In the genomic region with DNA sequence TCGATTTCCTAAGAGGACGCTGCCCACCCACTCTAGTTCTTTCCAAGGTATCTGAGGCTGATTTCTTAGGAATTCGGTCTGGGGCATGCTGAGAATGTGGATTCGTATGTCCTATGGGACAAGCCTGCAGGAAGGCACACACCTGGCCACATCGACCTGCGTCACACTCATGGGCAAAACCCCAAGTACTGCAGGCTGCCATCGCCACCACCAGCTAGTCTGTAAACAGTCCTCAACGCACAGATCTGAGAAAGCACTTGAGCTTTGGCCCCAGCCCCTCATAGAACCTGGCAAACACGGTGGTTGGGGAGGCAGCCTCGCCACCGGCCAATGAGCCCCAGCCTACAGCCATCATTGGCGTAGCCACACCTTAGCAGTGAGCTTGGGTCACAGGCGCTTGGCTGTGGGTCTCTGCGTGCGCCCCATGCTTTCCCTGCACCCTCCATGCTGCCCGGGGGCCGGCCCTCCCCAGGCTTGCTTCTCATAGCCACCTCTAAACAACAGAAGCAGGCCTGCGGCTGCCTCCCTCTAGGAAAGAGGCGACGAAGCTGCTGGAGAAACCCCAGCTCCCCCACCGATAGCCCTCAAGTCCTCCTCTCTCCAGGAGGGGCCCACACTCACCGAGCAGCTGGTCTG, we compare ENCODE assay signal across 1 cellular context.
TF ChIP-seq lines count a peak whose summit lies in the region.

No MANE protein-coding gene starts in this region.

TF ChIP-seq in HepG2, 621 proteins besides CTCF, POLR2A, EP300 and RAD21 (continued from another document):
- TF ChIP-seq, protein P1, sequence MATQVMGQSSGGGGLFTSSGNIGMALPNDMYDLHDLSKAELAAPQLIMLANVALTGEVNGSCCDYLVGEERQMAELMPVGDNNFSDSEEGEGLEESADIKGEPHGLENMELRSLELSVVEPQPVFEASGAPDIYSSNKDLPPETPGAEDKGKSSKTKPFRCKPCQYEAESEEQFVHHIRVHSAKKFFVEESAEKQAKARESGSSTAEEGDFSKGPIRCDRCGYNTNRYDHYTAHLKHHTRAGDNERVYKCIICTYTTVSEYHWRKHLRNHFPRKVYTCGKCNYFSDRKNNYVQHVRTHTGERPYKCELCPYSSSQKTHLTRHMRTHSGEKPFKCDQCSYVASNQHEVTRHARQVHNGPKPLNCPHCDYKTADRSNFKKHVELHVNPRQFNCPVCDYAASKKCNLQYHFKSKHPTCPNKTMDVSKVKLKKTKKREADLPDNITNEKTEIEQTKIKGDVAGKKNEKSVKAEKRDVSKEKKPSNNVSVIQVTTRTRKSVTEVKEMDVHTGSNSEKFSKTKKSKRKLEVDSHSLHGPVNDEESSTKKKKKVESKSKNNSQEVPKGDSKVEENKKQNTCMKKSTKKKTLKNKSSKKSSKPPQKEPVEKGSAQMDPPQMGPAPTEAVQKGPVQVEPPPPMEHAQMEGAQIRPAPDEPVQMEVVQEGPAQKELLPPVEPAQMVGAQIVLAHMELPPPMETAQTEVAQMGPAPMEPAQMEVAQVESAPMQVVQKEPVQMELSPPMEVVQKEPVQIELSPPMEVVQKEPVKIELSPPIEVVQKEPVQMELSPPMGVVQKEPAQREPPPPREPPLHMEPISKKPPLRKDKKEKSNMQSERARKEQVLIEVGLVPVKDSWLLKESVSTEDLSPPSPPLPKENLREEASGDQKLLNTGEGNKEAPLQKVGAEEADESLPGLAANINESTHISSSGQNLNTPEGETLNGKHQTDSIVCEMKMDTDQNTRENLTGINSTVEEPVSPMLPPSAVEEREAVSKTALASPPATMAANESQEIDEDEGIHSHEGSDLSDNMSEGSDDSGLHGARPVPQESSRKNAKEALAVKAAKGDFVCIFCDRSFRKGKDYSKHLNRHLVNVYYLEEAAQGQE (IDR thresholded peaks at IDR 0.05; ENCODE audit: borderline replicate concordance in 1 of 2, low read depth in 1 of 2, low read length in 2 of 2): no peak
- 0 out of 2 replicates have a peak, but pooled peaks have one; percentile 37 for TF ChIP-seq HNRNPL (IDR thresholded peaks at IDR 0.05; ENCODE audit: low read depth, low read length)
- no peak for TF ChIP-seq ZSCAN21 (CRISPR knock-in tag; IDR thresholded peaks at IDR 0.05; ENCODE audit: borderline replicate concordance)
- TF ChIP-seq, protein P2, sequence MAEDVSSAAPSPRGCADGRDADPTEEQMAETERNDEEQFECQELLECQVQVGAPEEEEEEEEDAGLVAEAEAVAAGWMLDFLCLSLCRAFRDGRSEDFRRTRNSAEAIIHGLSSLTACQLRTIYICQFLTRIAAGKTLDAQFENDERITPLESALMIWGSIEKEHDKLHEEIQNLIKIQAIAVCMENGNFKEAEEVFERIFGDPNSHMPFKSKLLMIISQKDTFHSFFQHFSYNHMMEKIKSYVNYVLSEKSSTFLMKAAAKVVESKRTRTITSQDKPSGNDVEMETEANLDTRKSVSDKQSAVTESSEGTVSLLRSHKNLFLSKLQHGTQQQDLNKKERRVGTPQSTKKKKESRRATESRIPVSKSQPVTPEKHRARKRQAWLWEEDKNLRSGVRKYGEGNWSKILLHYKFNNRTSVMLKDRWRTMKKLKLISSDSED (CRISPR knock-in tag; IDR thresholded peaks at IDR 0.05): 0 out of 2 replicates have a peak, but pooled peaks have one; percentile 26
- peak; percentile 86 for TF ChIP-seq AGO2 (optimal IDR thresholded peaks at IDR 0.05; ENCODE audit: low read depth, low read length)
- TF ChIP-seq ZBTB38 (CRISPR knock-in tag; IDR thresholded peaks at IDR 0.05): peak; percentile 23; the same call in 1 of the 2 replicates
- TF ChIP-seq, protein P3, sequence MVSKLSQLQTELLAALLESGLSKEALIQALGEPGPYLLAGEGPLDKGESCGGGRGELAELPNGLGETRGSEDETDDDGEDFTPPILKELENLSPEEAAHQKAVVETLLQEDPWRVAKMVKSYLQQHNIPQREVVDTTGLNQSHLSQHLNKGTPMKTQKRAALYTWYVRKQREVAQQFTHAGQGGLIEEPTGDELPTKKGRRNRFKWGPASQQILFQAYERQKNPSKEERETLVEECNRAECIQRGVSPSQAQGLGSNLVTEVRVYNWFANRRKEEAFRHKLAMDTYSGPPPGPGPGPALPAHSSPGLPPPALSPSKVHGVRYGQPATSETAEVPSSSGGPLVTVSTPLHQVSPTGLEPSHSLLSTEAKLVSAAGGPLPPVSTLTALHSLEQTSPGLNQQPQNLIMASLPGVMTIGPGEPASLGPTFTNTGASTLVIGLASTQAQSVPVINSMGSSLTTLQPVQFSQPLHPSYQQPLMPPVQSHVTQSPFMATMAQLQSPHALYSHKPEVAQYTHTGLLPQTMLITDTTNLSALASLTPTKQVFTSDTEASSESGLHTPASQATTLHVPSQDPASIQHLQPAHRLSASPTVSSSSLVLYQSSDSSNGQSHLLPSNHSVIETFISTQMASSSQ (IDR thresholded peaks at IDR 0.05; ENCODE audit: low read depth): no peak
- TF ChIP-seq, protein P3 (CRISPR knock-in tag; IDR thresholded peaks at IDR 0.05; ENCODE audit: borderline replicate concordance): no peak
- TF ChIP-seq JUND (CRISPR knock-in tag; IDR thresholded peaks at IDR 0.05): no peak
- TF ChIP-seq, protein P4, sequence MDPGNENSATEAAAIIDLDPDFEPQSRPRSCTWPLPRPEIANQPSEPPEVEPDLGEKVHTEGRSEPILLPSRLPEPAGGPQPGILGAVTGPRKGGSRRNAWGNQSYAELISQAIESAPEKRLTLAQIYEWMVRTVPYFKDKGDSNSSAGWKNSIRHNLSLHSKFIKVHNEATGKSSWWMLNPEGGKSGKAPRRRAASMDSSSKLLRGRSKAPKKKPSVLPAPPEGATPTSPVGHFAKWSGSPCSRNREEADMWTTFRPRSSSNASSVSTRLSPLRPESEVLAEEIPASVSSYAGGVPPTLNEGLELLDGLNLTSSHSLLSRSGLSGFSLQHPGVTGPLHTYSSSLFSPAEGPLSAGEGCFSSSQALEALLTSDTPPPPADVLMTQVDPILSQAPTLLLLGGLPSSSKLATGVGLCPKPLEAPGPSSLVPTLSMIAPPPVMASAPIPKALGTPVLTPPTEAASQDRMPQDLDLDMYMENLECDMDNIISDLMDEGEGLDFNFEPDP (CRISPR knock-in tag; conservative IDR thresholded peaks at IDR 0.05): 0 out of 2 replicates have a peak, but pooled peaks have one; percentile 46
- TF ChIP-seq ZNF317 (CRISPR knock-in tag; IDR thresholded peaks at IDR 0.05): peak; percentile 99
